8 cellular contexts compared by ENCODE assay signal in genomic region chr6:36874016-36874442, GRCh38. TPM values are rescaled to one million over a fixed set of nuclear protein-coding genes. Genes with fewer than 3 reads are reported as not detected.
DNase-seq lines count a peak whose midpoint lies in the region; ATAC-seq and TF ChIP-seq lines count a peak whose summit lies in the region.

No MANE protein-coding gene starts in this region.

- ATAC-seq in omental fat pad (ENCODE audit: low FRiP score) (peak; percentile 22), HG02623 (IDR thresholded peaks at IDR 0.05; ENCODE audit: unreplicated experiment) (no peak), HG02610 (IDR thresholded peaks at IDR 0.05; ENCODE audit: unreplicated experiment) (no peak)

- no peak for TF ChIP-seq POLR2A in esophagus squamous epithelium (IDR thresholded peaks at IDR 0.05)

- H3K4me1 ChIP-seq in esophagus squamous epithelium, result peaks cover 0 to 27% (median 18%) of the 10 kb centered on the region in 3 donors

- 3 to 7% methylated on average over 9 of the region's 9 CpGs for WGBS in esophagus squamous epithelium, 2 donors

- no peaks in the 10 kb centered on the region for H3K27me3 ChIP-seq in esophagus squamous epithelium

- H3K4me3 ChIP-seq in esophagus squamous epithelium, result peak overlapping the region; percentile 75 to 96 (median 90)

- H3K27ac ChIP-seq in esophagus squamous epithelium, result peak overlapping the region; percentile 92 to 95 (median 94)

- TF ChIP-seq CTCF in esophagus squamous epithelium (IDR thresholded peaks at IDR 0.05), result no peak
- no peak for TF ChIP-seq CTCF in omental fat pad (IDR thresholded peaks at IDR 0.05)

- DNase-seq in DMS79 treated with DMSO at 0.1 percent for 48 hours (lab: John Stamatoyannopoulos, UW) (peak; percentile 63), DMS79 (lab: John Stamatoyannopoulos, UW) (no peak), RPMI8226 (peak; percentile 33), esophagus squamous epithelium (lab: John Stamatoyannopoulos, UW) (no peak), omental fat pad (ENCODE audit: low spot score) (peak; percentile 74), NCI-H146 treated with DMSO at 0.1 percent for 48 hours (lab: John Stamatoyannopoulos, UW; ENCODE audit: unreplicated experiment) (no peak)

- H3K9me3 ChIP-seq in esophagus squamous epithelium, result no peaks in the 10 kb centered on the region

- intact Hi-C loops in esophagus squamous epithelium (cut with DNase I), result no loop called here

- H3K36me3 ChIP-seq in esophagus squamous epithelium, result peaks cover 0 to 20% (median 0%) of the 10 kb centered on the region in 3 donors

RNA-seq across cellular contexts. Expression of gene PPIL1, which starts 0.6 kb away (rescaled TPM):
- 10 to 100 TPM; 13.4 to 35.4 (median 28.7) TPM for total RNA-seq in esophagus squamous epithelium
- 10 to 100 TPM; 17.5 to 31.6 (median 20.9) TPM for total RNA-seq in omental fat pad

RNA-seq across cellular contexts. Expression of gene C6orf89, which starts 11.7 kb away (rescaled TPM):
- total RNA-seq in esophagus squamous epithelium (10 to 100 TPM; 18.6 to 34.9 (median 23.1) TPM), omental fat pad (10 to 100 TPM; 40.2 to 53.0 (median 46.0) TPM)

RNA-seq across cellular contexts. Expression of gene CPNE5, which starts 34.8 kb away (rescaled TPM):
- total RNA-seq in esophagus squamous epithelium (1 to 10 TPM; 1.2 to 2.5 (median 1.5) TPM), omental fat pad (10 to 100 TPM in 1 of 4 donors, 1 to 10 TPM in 2, under 1 TPM in 1; 0.47 to 20.3 (median 7.6) TPM)

Comparison
In these comparisons a context has a peak if more than half of its experiments do, and no peak if none do; other contexts are left out.
1. DNase-seq: peak in DMS79 treated with DMSO at 0.1 percent for 48 hours (single experiment), RPMI8226 (single experiment) and omental fat pad (single experiment); none in DMS79 (single experiment), esophagus squamous epithelium (single experiment) and NCI-H146 treated with DMSO at 0.1 percent for 48 hours (single experiment).